12 cellular contexts compared by ENCODE assay signal in genomic region chrX:42127563-42127962, GRCh38.
DNase-seq lines count a peak whose midpoint lies in the region; ATAC-seq and TF ChIP-seq lines count a peak whose summit lies in the region.
"Had no signal": no experiment of that assay in that cellular context is flagged by ENCODE, and none has a peak within 500 bp of the region (broad histone marks: within the 10 kb centered on the region; RNA-seq: fewer than 3 reads in every experiment).

No MANE protein-coding gene starts in this region.

- H3K27ac Mint-ChIP-seq in activated CD4-positive, alpha-beta T cell treated with anti-CD3 and anti-CD28 coated beads, Interleukin-2, amount 10 ng/mL, durations not matched to agents 7 days and 5 days, result peak overlapping the region; percentile 94
- peak overlapping the region; percentile 78 for H3K27ac Mint-ChIP-seq in central memory CD8-positive, alpha-beta T cell (ENCODE audit: low read depth)
- H3K27ac Mint-ChIP-seq: activated naive CD4-positive, alpha-beta T cell treated with anti-CD3 and anti-CD28 coated beads, Interleukin-2, amount 50 U/mL, for 24 hours had no signal

- no peak for DNase-seq in activated CD4-positive, alpha-beta T cell treated with anti-CD3 and anti-CD28 coated beads, Interleukin-2, amount 10 ng/mL, durations not matched to agents 7 days and 5 days
- no peak for DNase-seq in activated CD4-positive, alpha-beta T cell treated with anti-CD3 and anti-CD28 coated beads for 1 hour
- no peak for DNase-seq in central memory CD8-positive, alpha-beta T cell (ENCODE audit: low spot score in 2 of 2)
- no peak for DNase-seq in HEK293T (ENCODE audit: extremely low spot score)
- no peak for DNase-seq in HPDE6-E6E7 (ENCODE audit: extremely low spot score)
- DNase-seq: activated CD4-positive, alpha-beta T cell treated with anti-CD3 and anti-CD28 coated beads for 4 hours; stimulated activated CD4-positive, alpha-beta T cell treated with anti-CD3 and anti-CD28 coated beads, Interleukin-12 subunit alpha, Interleukin-12 subunit beta, amount 100 ng/mL, for 4 hours; transverse colon had no signal

- CTCF ChIA-PET in activated CD4-positive, alpha-beta T cell treated with anti-CD3 and anti-CD28 coated beads, Interleukin-2, amount 10 ng/mL, durations not matched to agents 7 days and 5 days (lab: Charles Lee), result no interaction called here
- CTCF ChIA-PET in HEK293T (lab: Yijun Ruan, JAX), result no interaction called here

- H3K9me3 Mint-ChIP-seq in activated CD4-positive, alpha-beta T cell treated with anti-CD3 and anti-CD28 coated beads, Interleukin-2, amount 10 ng/mL, durations not matched to agents 7 days and 5 days, result peaks cover 16% of the 10 kb centered on the region
- no peaks in the 10 kb centered on the region for H3K9me3 Mint-ChIP-seq in central memory CD8-positive, alpha-beta T cell
- H3K9me3 Mint-ChIP-seq: activated naive CD4-positive, alpha-beta T cell treated with anti-CD3 and anti-CD28 coated beads, Interleukin-2, amount 50 U/mL, for 24 hours had no signal

- H3K4me3 Mint-ChIP-seq in activated CD4-positive, alpha-beta T cell treated with anti-CD3 and anti-CD28 coated beads, Interleukin-2, amount 10 ng/mL, durations not matched to agents 7 days and 5 days, result peak overlapping the region; percentile 30
- H3K4me3 Mint-ChIP-seq in central memory CD8-positive, alpha-beta T cell, result peak overlapping the region; percentile 6
- H3K4me3 Mint-ChIP-seq: activated naive CD4-positive, alpha-beta T cell treated with anti-CD3 and anti-CD28 coated beads, Interleukin-2, amount 50 U/mL, for 24 hours had no signal

- peaks cover 61% of the 10 kb centered on the region for H3K4me1 Mint-ChIP-seq in activated CD4-positive, alpha-beta T cell treated with anti-CD3 and anti-CD28 coated beads, Interleukin-2, amount 10 ng/mL, durations not matched to agents 7 days and 5 days
- peaks cover 19% of the 10 kb centered on the region for H3K4me1 Mint-ChIP-seq in central memory CD8-positive, alpha-beta T cell

- H3K27me3 Mint-ChIP-seq in activated CD4-positive, alpha-beta T cell treated with anti-CD3 and anti-CD28 coated beads, Interleukin-2, amount 10 ng/mL, durations not matched to agents 7 days and 5 days, result peaks cover 1% of the 10 kb centered on the region
- H3K27me3 Mint-ChIP-seq in central memory CD8-positive, alpha-beta T cell, result no peaks in the 10 kb centered on the region
- H3K27me3 Mint-ChIP-seq: activated naive CD4-positive, alpha-beta T cell treated with anti-CD3 and anti-CD28 coated beads, Interleukin-2, amount 50 U/mL, for 24 hours had no signal

- H3K36me3 Mint-ChIP-seq in activated CD4-positive, alpha-beta T cell treated with anti-CD3 and anti-CD28 coated beads, Interleukin-2, amount 10 ng/mL, durations not matched to agents 7 days and 5 days (ENCODE audit: low read depth), result peaks cover 22% of the 10 kb centered on the region
- H3K36me3 Mint-ChIP-seq in central memory CD8-positive, alpha-beta T cell (ENCODE audit: insufficient read depth), result peaks cover 5% of the 10 kb centered on the region
- H3K36me3 Mint-ChIP-seq: activated naive CD4-positive, alpha-beta T cell treated with anti-CD3 and anti-CD28 coated beads, Interleukin-2, amount 50 U/mL, for 24 hours had no signal

- POLR2A ChIA-PET in activated CD4-positive, alpha-beta T cell treated with anti-CD3 and anti-CD28 coated beads, Interleukin-2, amount 10 ng/mL, durations not matched to agents 7 days and 5 days (lab: Charles Lee), result no interaction called here
- POLR2A ChIA-PET in HEK293T (lab: Yijun Ruan, JAX), result no interaction called here

- ATAC-seq in GM21528 (IDR thresholded peaks at IDR 0.05; ENCODE audit: low FRiP score, unreplicated experiment), result peak; percentile 30
- peak; percentile 26 for ATAC-seq in HG03442 (IDR thresholded peaks at IDR 0.05; ENCODE audit: unreplicated experiment)
- ATAC-seq in central memory CD8-positive, alpha-beta T cell (replicated peaks; ENCODE audit: extremely low read depth, poor library complexity, severe bottlenecking), result no peak
- no peak for ATAC-seq in HG02981 (IDR thresholded peaks at IDR 0.05; ENCODE audit: unreplicated experiment)

TF ChIP-seq in HEK293T, 16 proteins besides CTCF, POLR2A, EP300 and RAD21:
- TF ChIP-seq LEF1 (IDR thresholded peaks at IDR 0.05; ENCODE audit: borderline replicate concordance), result no peak
- no peak for TF ChIP-seq SUZ12 (IDR thresholded peaks at IDR 0.05)
- no peak for TF ChIP-seq L3MBTL2 (conservative IDR thresholded peaks at IDR 0.05)
- TF ChIP-seq NFRKB (IDR thresholded peaks at IDR 0.05), result no peak
- TF ChIP-seq ELF4 (IDR thresholded peaks at IDR 0.05), result no peak
- TF ChIP-seq SP1 (IDR thresholded peaks at IDR 0.05), result no peak
- no peak for TF ChIP-seq FOXA1 (IDR thresholded peaks at IDR 0.05)

Comparison
In these comparisons a context has a peak if more than half of its experiments do, and no peak if none do; other contexts are left out.
1. ATAC-seq: peak in GM21528 (single experiment) and HG03442 (single experiment); none in central memory CD8-positive, alpha-beta T cell (single experiment) and HG02981 (single experiment).